ENCODE assay signal across 8 cellular contexts in the genomic region with DNA sequence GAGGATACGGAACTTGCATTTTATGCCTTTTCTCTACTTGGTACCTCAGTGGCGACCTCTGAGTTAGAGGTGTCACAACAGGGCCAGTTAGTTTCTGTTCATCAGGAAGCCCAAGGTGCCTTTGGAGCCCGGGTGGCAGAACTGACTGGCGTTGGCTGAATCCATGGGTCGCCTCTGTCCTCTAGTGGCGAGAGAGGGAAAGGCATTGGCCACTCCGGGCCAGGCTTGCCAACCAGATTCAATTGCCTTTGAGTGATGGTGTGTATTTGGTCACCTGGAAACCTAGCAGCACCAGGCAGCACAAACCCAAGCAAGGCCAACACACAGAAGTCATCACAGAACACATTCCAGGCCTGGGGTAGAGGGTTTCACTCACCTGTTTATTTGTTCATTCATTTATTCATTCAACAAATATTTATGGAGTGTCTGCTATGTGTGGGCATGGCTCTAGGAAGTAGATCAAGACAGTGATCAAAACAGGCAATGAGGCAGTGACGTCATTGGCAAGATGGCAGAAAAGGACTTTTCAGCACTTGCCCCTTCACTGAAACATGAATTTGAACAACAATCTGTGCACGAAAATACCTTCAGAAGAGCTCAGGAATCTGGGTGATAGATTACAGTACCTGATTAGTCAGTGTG. TPM values are rescaled to one million over a fixed set of nuclear protein-coding genes. Genes with fewer than 3 reads are reported as not detected.
A peak's percentile ranks its signal among the peaks of the same experiment; 100 is the strongest.
DNase-seq lines count a peak whose midpoint lies in the region; ATAC-seq and TF ChIP-seq lines count a peak whose summit lies in the region.

No MANE protein-coding gene starts in this region.

- peak; percentile 90 for TF ChIP-seq CTCF in coronary artery (IDR thresholded peaks at IDR 0.05)

- no peak overlapping the region for H3K27ac ChIP-seq in coronary artery

- no peak overlapping the region for H3K4me3 ChIP-seq in coronary artery

- DNase-seq in CD1c-positive myeloid dendritic cell (ENCODE audit: extremely low spot score) = peak; percentile 57
- peak; percentile 70 for DNase-seq in NCI-H1092 treated with DMSO at 0.1 percent for 48 hours (lab: John Stamatoyannopoulos, UW)
- DNase-seq in SW480 (ENCODE audit: low spot score) = peak; percentile 78
- DNase-seq in coronary artery (ENCODE audit: low spot score) = no peak
- peak; percentile 71 for DNase-seq in left lobe of liver (ENCODE audit: low spot score)
- peak; percentile 12 to 38 for DNase-seq in stimulated activated CD4-positive, alpha-beta T cell treated with anti-CD3 and anti-CD28 coated beads, Interleukin-4, amount 100 ng/mL, for 48 hours (ENCODE audit: low read depth in 2 of 2)

- ATAC-seq in GM21381 (IDR thresholded peaks at IDR 0.05; ENCODE audit: unreplicated experiment) = peak; percentile 69
- peak; percentile 99 for ATAC-seq in left lobe of liver
- no peak for ATAC-seq in GM18519 (IDR thresholded peaks at IDR 0.05; ENCODE audit: low FRiP score, unreplicated experiment)

RNA-seq across cellular contexts. Expression of a gene that starts 40.5 kb away (rescaled TPM):
- 0.05 TPM for total RNA-seq in left lobe of liver
